In genomic region chr16:84617068-84617630, GRCh38 we compare ENCODE assay signal across 8 cellular contexts. TPM values are rescaled to one million over a fixed set of nuclear protein-coding genes. Genes with fewer than 3 reads are reported as not detected.
DNase-seq lines count a peak whose midpoint lies in the region; ATAC-seq lines count a peak whose summit lies in the region.

No MANE protein-coding gene starts in this region.

- peak overlapping the region; percentile 88 for H3K27ac Mint-ChIP-seq in activated naive CD8-positive, alpha-beta T cell treated with anti-CD3 and anti-CD28 coated beads for 36 hours

- H3K4me1 Mint-ChIP-seq in activated naive CD8-positive, alpha-beta T cell treated with anti-CD3 and anti-CD28 coated beads for 36 hours = peaks cover 44% of the 10 kb centered on the region

- DNase-seq in ELR (ENCODE audit: low read depth) (peak; percentile 52), NAMALWA (ENCODE audit: low spot score) (peak; percentile 51), NCI-H446 (lab: John Stamatoyannopoulos, UW) (no peak), epidermal melanocyte (ENCODE audit: insufficient read length, low spot score) (no peak)
- peak; percentile 63 for DNase-seq in activated naive CD8-positive, alpha-beta T cell treated with anti-CD3 and anti-CD28 coated beads for 36 hours
- DNase-seq in stimulated activated CD4-positive, alpha-beta T cell treated with anti-CD3 and anti-CD28 coated beads, Interleukin-1b, Interleukin-23, amount 100 ng/mL, for 48 hours = peak; percentile 55

- H3K36me3 Mint-ChIP-seq in activated naive CD8-positive, alpha-beta T cell treated with anti-CD3 and anti-CD28 coated beads for 36 hours = peaks cover 52% of the 10 kb centered on the region

- H3K4me3 ChIP-seq in iPS-11a (ENCODE audit: low read depth, low read length) = peak overlapping the region; percentile 79

- H3K9me3 Mint-ChIP-seq in activated naive CD8-positive, alpha-beta T cell treated with anti-CD3 and anti-CD28 coated beads for 36 hours = no peaks in the 10 kb centered on the region

- peak; percentile 39 for ATAC-seq in GM21723 (IDR thresholded peaks at IDR 0.05; ENCODE audit: unreplicated experiment)

- H3K27me3 Mint-ChIP-seq in activated naive CD8-positive, alpha-beta T cell treated with anti-CD3 and anti-CD28 coated beads for 36 hours = no peaks in the 10 kb centered on the region

- H3K4me3 Mint-ChIP-seq in activated naive CD8-positive, alpha-beta T cell treated with anti-CD3 and anti-CD28 coated beads for 36 hours = peak overlapping the region; percentile 97

RNA-seq across cellular contexts. Expression of gene COTL1, which starts 0.7 kb away (rescaled TPM):
- total RNA-seq in activated naive CD8-positive, alpha-beta T cell treated with anti-CD3 and anti-CD28 coated beads for 36 hours = 100 to 1,000 TPM; 588 to 605 TPM

RNA-seq across cellular contexts. Expression of gene KLHL36, which starts 31.2 kb away (rescaled TPM):
- 10 to 100 TPM; 32.6 to 34.8 TPM for total RNA-seq in activated naive CD8-positive, alpha-beta T cell treated with anti-CD3 and anti-CD28 coated beads for 36 hours

Comparison
In these comparisons a context has a peak if more than half of its experiments do, and no peak if none do; other contexts are left out.
1. DNase-seq: peak in ELR (single experiment), NAMALWA (single experiment), activated naive CD8-positive, alpha-beta T cell treated with anti-CD3 and anti-CD28 coated beads for 36 hours (single experiment) and stimulated activated CD4-positive, alpha-beta T cell treated with anti-CD3 and anti-CD28 coated beads, Interleukin-1b, Interleukin-23, amount 100 ng/mL, for 48 hours (single experiment); none in NCI-H446 (0 of 2) and epidermal melanocyte (single experiment).